ENCODE assay signal across 24 cellular contexts in the genomic region with DNA sequence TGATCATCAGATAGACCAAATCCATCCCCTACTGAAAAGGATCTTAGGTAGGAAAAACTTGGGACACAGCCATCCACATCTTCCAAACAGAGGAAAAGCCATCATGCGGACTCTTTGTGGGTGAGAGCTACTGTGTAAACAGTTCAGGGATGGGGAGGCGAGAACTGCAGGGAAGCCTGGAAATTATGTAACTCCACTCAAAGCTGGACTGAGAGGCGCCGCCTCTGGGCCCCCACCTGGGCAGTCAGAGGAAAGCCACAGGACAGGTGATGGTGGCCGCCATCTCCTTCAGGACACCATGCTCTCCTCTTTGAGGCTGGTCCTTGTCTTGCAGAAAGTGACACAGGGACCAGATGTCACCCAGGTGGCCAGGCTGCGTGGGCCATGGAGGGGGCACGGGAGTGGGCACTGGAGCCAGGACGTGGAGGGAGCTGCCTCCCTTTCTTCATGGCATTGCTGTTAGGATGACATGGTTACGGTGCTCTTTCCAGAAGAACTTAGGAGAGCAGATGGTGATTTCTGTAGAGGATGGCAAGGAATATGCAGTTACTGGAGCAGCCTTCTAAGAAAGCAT. TPM values are rescaled to one million over a fixed set of nuclear protein-coding genes. Genes with fewer than 3 reads are reported as not detected.
DNase-seq lines count a peak whose midpoint lies in the region; ATAC-seq and TF ChIP-seq lines count a peak whose summit lies in the region.
"Had no signal": no experiment of that assay in that cellular context is flagged by ENCODE, and none has a peak within 500 bp of the region (broad histone marks: within the 10 kb centered on the region; RNA-seq: fewer than 3 reads in every experiment).

No MANE protein-coding gene starts in this region.

- 82% methylated on average over 9 of the region's 9 CpGs for WGBS in esophagus muscularis mucosa

- no peak for TF ChIP-seq POLR2A in esophagus muscularis mucosa (IDR thresholded peaks at IDR 0.05; ENCODE audit: low read depth)

- peak; percentile 67 for DNase-seq in DMS53 (lab: John Stamatoyannopoulos, UW)
- DNase-seq in NCI-H774 (lab: John Stamatoyannopoulos, UW): peak; percentile 38
- no peak for DNase-seq in esophagus muscularis mucosa (ENCODE audit: extremely low spot score)
- no peak for DNase-seq in activated gamma-delta T cell (lab: John Stamatoyannopoulos, UW)
- DNase-seq: activated CD4-positive, alpha-beta T cell treated with anti-CD3 and anti-CD28 coated beads, Interleukin-2, amount 50 U/mL, for 4 hours; amniotic stem cell; DMS 273 treated with DMSO at 0.1 percent for 48 hours; foreskin fibroblast; GF-D8; hippocampal formation; NCI-H2029; NCI-H526; ovary; PC-3; T-helper 2 cell had no signal

- TF ChIP-seq EP300 in esophagus muscularis mucosa (IDR thresholded peaks at IDR 0.05): no peak

- ATAC-seq in HG02852 (IDR thresholded peaks at IDR 0.05; ENCODE audit: unreplicated experiment) (no peak), HG03280 (IDR thresholded peaks at IDR 0.05; ENCODE audit: unreplicated experiment) (no peak)
- ATAC-seq: GM23338, PC-3, sciatic nerve had no signal

- H3K4me1 ChIP-seq in esophagus muscularis mucosa (peaks cover 21 to 62% (median 59%) of the 10 kb centered on the region in 4 donors), neutrophil (ENCODE audit: control insufficient read depth in 1 of 2, insufficient read depth in 1 of 2, low read depth in 1 of 2, low read length in 1 of 2) (peaks cover 24 to 42% of the 10 kb centered on the region in 2 experiments)

- no peak overlapping the region for H3K4me3 ChIP-seq in esophagus muscularis mucosa
- no peak overlapping the region for H3K4me3 ChIP-seq in neutrophil (ENCODE audit: low read depth in 1 of 2, low read length in 1 of 2)
- H3K4me3 ChIP-seq: cardiac muscle cell, GM23338, ovary, SJSA1 had no signal

- peaks cover 6 to 28% (median 21%) of the 10 kb centered on the region in 4 donors for H3K36me3 ChIP-seq in esophagus muscularis mucosa
- peaks cover 47% of the 10 kb centered on the region for H3K36me3 ChIP-seq in neutrophil
- H3K36me3 ChIP-seq: cardiac muscle cell, ovary had no signal

- H3K27ac ChIP-seq in esophagus muscularis mucosa (replicated peaks in 1 of 4): peak overlapping the region; percentile 84 to 89 (median 87)
- peak overlapping the region; percentile 72 for H3K27ac ChIP-seq in neutrophil
- H3K27ac ChIP-seq: cardiac muscle cell, epithelial cell of prostate, ovary, SJSA1 had no signal

- no peaks in the 10 kb centered on the region for H3K9me3 ChIP-seq in esophagus muscularis mucosa
- H3K9me3 ChIP-seq in neutrophil: no peaks in the 10 kb centered on the region
- H3K9me3 ChIP-seq: ovary, SJSA1 had no signal

- no peaks in the 10 kb centered on the region for H3K27me3 ChIP-seq in esophagus muscularis mucosa
- no peaks in the 10 kb centered on the region for H3K27me3 ChIP-seq in neutrophil
- H3K27me3 ChIP-seq: cardiac muscle cell, ovary, SJSA1 had no signal

- TF ChIP-seq CTCF in esophagus muscularis mucosa (IDR thresholded peaks at IDR 0.05): no peak
- no peak for TF ChIP-seq CTCF in neutrophil (IDR thresholded peaks at IDR 0.05)

- intact Hi-C loops in esophagus muscularis mucosa (cut with DNase I): loop anchor here (5.0 kb wide), 3 partner anchors 63 to 138 kb away; partner anchors contain the start of gene IL6R

RNA-seq across cellular contexts. Expression of gene TDRD10, which starts 32.1 kb away (rescaled TPM):
- 1 to 10 TPM; 2.3 to 5.0 (median 4.3) TPM for total RNA-seq in esophagus muscularis mucosa
- total RNA-seq: GM23338, myocyte, PC-3, SJSA1 had no signal

RNA-seq across cellular contexts. Expression of gene SHE, which starts 32.3 kb away (rescaled TPM):
- total RNA-seq in esophagus muscularis mucosa: 10 to 100 TPM; 12.5 to 17.0 (median 12.6) TPM
- total RNA-seq: myocyte, PC-3, SJSA1 had no signal

Comparison
In these comparisons a context has a peak if more than half of its experiments do, and no peak if none do; other contexts are left out.
1. DNase-seq: peak in DMS53 (single experiment) and NCI-H774 (single experiment); none in esophagus muscularis mucosa (single experiment) and activated gamma-delta T cell (single experiment).